21 cellular contexts compared by ENCODE assay signal in the genomic region with DNA sequence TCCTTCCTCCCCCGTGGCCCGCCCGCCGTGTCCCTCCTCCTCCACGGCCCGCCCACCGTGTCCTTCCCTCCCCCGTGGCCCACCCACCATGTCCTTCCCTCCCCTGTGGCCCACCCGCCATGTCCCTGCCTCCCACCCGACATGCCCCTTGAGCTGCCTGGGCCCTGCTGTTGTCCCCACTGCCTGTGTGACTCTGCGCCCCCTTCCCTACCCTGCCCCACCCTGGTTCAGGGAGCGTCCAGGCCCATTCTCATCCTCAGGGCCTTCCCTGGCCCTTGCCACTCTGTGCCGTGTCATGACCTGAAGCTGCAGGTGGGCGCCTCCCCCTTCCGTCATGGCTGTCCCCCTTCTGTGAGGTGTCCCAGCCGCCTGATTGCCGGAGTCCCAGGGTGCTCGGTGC. TPM values are rescaled to one million over a fixed set of nuclear protein-coding genes. Genes with fewer than 3 reads are reported as not detected.
"Had no signal": no experiment of that assay in that cellular context is flagged by ENCODE, and none has a peak within 500 bp of the region (broad histone marks: within the 10 kb centered on the region; RNA-seq: fewer than 3 reads in every experiment).

No MANE protein-coding gene starts in this region.

- H3K36me3 ChIP-seq: SJCRH30 had no signal

- DNase-seq: IMR-90, Karpas-422, KG1, MG63, NCI-H1092, NCI-H1105 treated with DMSO at 0.1 percent for 48 hours, NCI-H1417 treated with DMSO at 0.1 percent for 48 hours, NCI-H146, NCI-H187, NCI-H2029, NCI-H2227 treated with DMSO at 0.1 percent for 48 hours, NCI-H510A, NCI-H524 treated with DMSO at 0.1 percent for 48 hours, NCI-H69, NCI-H774, RPMI8226, SHP77, SJCRH30 had no signal

- H3K27me3 ChIP-seq: MG63, SJCRH30 had no signal

- ATAC-seq: SK-N-SH treated with all-trans-retinoic acid at 6 μM for 48 hours had no signal

- H3K4me3 ChIP-seq: MG63, SJCRH30 had no signal

- FAIRE-seq: RCC 7860 had no signal

- H3K27ac ChIP-seq: SJCRH30 had no signal

- H3K4me1 ChIP-seq: SJCRH30 had no signal

- H3K9me3 ChIP-seq: MG63, SJCRH30 had no signal

RNA-seq across cellular contexts. Expression of gene GAL3ST2, which starts 21.5 kb away (rescaled TPM):
- total RNA-seq: HT-29, IMR-90, SJCRH30 had no signal

RNA-seq across cellular contexts. Expression of gene NEU4, which starts 53.8 kb away (rescaled TPM):
- total RNA-seq: IMR-90 had no signal
- polyA plus RNA-seq: IMR-90 had no signal
